ENCODE assay signal across 15 cellular contexts in the genomic region with DNA sequence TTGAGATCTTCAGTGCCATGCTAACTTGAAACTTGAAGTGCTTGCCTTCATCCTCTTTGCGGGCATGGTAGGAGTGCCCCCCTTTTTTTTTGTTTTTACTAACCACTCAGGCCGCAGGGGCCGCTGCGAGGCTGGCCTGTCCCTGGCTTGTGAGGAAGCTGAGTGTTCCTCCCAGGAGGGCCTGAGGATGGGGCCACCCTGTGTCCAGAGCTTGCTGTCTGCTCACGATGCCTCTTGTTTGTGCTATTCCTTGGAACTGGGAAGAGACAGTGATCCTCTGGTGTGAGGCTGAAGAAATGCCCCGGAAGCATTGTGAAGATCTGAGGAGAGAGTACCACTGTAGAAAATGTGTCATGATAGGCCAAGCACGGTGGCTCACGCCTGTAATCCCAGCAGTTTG. TPM values are rescaled to one million over a fixed set of nuclear protein-coding genes. Genes with fewer than 3 reads are reported as not detected.
DNase-seq lines count a peak whose midpoint lies in the region; ATAC-seq and TF ChIP-seq lines count a peak whose summit lies in the region.
"Had no signal": no experiment of that assay in that cellular context is flagged by ENCODE, and none has a peak within 500 bp of the region (broad histone marks: within the 10 kb centered on the region; RNA-seq: fewer than 3 reads in every experiment).

No MANE protein-coding gene starts in this region.

- H3K79me1 ChIP-seq in mesenchymal stem cell (replicated peaks; ENCODE audit: low read length, poor library complexity, severe bottlenecking) = peaks cover 37% of the 10 kb centered on the region

- peak overlapping the region in 6 of 7 donors; percentile 19 to 88 (median 50) for H3K27ac Mint-ChIP-seq in CD4-positive, alpha-beta memory T cell
- H3K27ac Mint-ChIP-seq in activated T-helper 2 cell treated with anti-CD3 and anti-CD28 coated beads, Interferon-gamma antibody, Interleukin-2, Interleukin-4, amounts not matched to agents 10 μg/mL and 5 μg/mL and 100 μg/mL, durations not matched to agents 14 hours and 24 hours and 36 hours = no peak overlapping the region
- no peak overlapping the region for H3K27ac Mint-ChIP-seq in activated CD8-positive, alpha-beta memory T cell treated with anti-CD3 and anti-CD28 coated beads, Interleukin-2, amount 10 ng/mL, durations not matched to agents 7 days and 5 days
- H3K27ac Mint-ChIP-seq: type B pancreatic cell had no signal

- no peak overlapping the region for H2BK120ac ChIP-seq in mesenchymal stem cell (ENCODE audit: low read depth, low read length)

- CTCF ChIA-PET in CD4-positive, alpha-beta memory T cell (lab: Charles Lee; ENCODE audit: partially characterized antibody) = no interaction called here
- CTCF ChIA-PET in activated CD8-positive, alpha-beta memory T cell treated with anti-CD3 and anti-CD28 coated beads, Interleukin-2, amount 10 ng/mL, durations not matched to agents 7 days and 5 days (lab: Charles Lee) = interaction anchor here (1.0 to 1.6 kb wide), 2 partner anchors 10 to 70 kb away, joined by 3 to 5 read pairs; no protein-coding TSS in a partner anchor

- H3K27me3 ChIP-seq in BLaER1 = peaks cover 4% of the 10 kb centered on the region
- H3K27me3 ChIP-seq in CD4-positive, alpha-beta memory T cell (ENCODE audit: insufficient read depth, low read length) = no peaks in the 10 kb centered on the region
- H3K27me3 ChIP-seq in mesenchymal stem cell (ENCODE audit: control insufficient read depth in 1 of 2, insufficient read depth in 1 of 2, low read length in 2 of 2) = peaks cover 5 to 9% of the 10 kb centered on the region in 2 experiments
- H3K27me3 ChIP-seq in uterus = no peaks in the 10 kb centered on the region

- no peak overlapping the region for H3K4ac ChIP-seq in mesenchymal stem cell (ENCODE audit: low read depth in 1 of 2, low read length in 2 of 2)

- H3K4me2 ChIP-seq in BLaER1 = peak overlapping the region; percentile 100
- H3K4me2 ChIP-seq in mesenchymal stem cell (ENCODE audit: low read length, poor library complexity, severe bottlenecking) = no peak overlapping the region

- peaks cover 15 to 57% (median 39%) of the 10 kb centered on the region in 4 donors for H3K4me1 Mint-ChIP-seq in CD4-positive, alpha-beta memory T cell
- peaks cover 17% of the 10 kb centered on the region for H3K4me1 Mint-ChIP-seq in activated T-helper 2 cell treated with anti-CD3 and anti-CD28 coated beads, Interferon-gamma antibody, Interleukin-2, Interleukin-4, amounts not matched to agents 10 μg/mL and 5 μg/mL and 100 μg/mL, durations not matched to agents 14 hours and 24 hours and 36 hours (ENCODE audit: low read depth)
- H3K4me1 Mint-ChIP-seq in activated CD8-positive, alpha-beta memory T cell treated with anti-CD3 and anti-CD28 coated beads, Interleukin-2, amount 10 ng/mL, durations not matched to agents 7 days and 5 days = peaks cover 20% of the 10 kb centered on the region

- peaks cover 47% of the 10 kb centered on the region for H4K20me1 ChIP-seq in BLaER1

- H3K23ac ChIP-seq in mesenchymal stem cell (ENCODE audit: low read length in 2 of 2) = no peak overlapping the region

- no peaks in the 10 kb centered on the region for H3K9me3 Mint-ChIP-seq in CD4-positive, alpha-beta memory T cell
- H3K9me3 Mint-ChIP-seq in activated T-helper 2 cell treated with anti-CD3 and anti-CD28 coated beads, Interferon-gamma antibody, Interleukin-2, Interleukin-4, amounts not matched to agents 10 μg/mL and 5 μg/mL and 100 μg/mL, durations not matched to agents 14 hours and 24 hours and 36 hours = no peaks in the 10 kb centered on the region
- no peaks in the 10 kb centered on the region for H3K9me3 Mint-ChIP-seq in activated CD8-positive, alpha-beta memory T cell treated with anti-CD3 and anti-CD28 coated beads, Interleukin-2, amount 10 ng/mL, durations not matched to agents 7 days and 5 days (ENCODE audit: low read depth)
- H3K9me3 Mint-ChIP-seq: type B pancreatic cell had no signal

- H2AK5ac ChIP-seq in mesenchymal stem cell (ENCODE audit: low read length, severe bottlenecking) = no peak overlapping the region

- WGBS in mesenchymal stem cell = 85% methylated on average over 8 of the region's 8 CpGs

- H3K18ac ChIP-seq in mesenchymal stem cell (ENCODE audit: low read depth in 1 of 2, low read length in 2 of 2) = no peak overlapping the region

- no peak for ATAC-seq in HG03565 (IDR thresholded peaks at IDR 0.05; ENCODE audit: unreplicated experiment)
- no peak for ATAC-seq in activated CD8-positive, alpha-beta memory T cell treated with anti-CD3 and anti-CD28 coated beads, Interleukin-2, amount 10 ng/mL, durations not matched to agents 7 days and 5 days
- ATAC-seq: mucosa of descending colon had no signal

- peak overlapping the region in 7 of 8 donors; percentile 19 to 91 (median 60) for H3K4me3 Mint-ChIP-seq in CD4-positive, alpha-beta memory T cell
- H3K4me3 Mint-ChIP-seq in activated T-helper 2 cell treated with anti-CD3 and anti-CD28 coated beads, Interferon-gamma antibody, Interleukin-2, Interleukin-4, amounts not matched to agents 10 μg/mL and 5 μg/mL and 100 μg/mL, durations not matched to agents 14 hours and 24 hours and 36 hours (ENCODE audit: low read depth) = peak overlapping the region; percentile 39
- no peak overlapping the region for H3K4me3 Mint-ChIP-seq in activated CD8-positive, alpha-beta memory T cell treated with anti-CD3 and anti-CD28 coated beads, Interleukin-2, amount 10 ng/mL, durations not matched to agents 7 days and 5 days

- 0 out of 2 replicates have a peak, but pooled peaks cover 16% of the 10 kb centered on the region for H3K36me3 ChIP-seq in BLaER1
- no peaks in the 10 kb centered on the region for H3K36me3 ChIP-seq in CD4-positive, alpha-beta memory T cell (ENCODE audit: insufficient read depth, low read length)
- peaks cover 4 to 33% of the 10 kb centered on the region in 2 experiments for H3K36me3 ChIP-seq in mesenchymal stem cell (ENCODE audit: control insufficient read depth in 1 of 2, insufficient read depth in 2 of 2, low read depth in 1 of 2, low read length in 2 of 2)
- H3K36me3 ChIP-seq in uterus = no peaks in the 10 kb centered on the region

- no peak for TF ChIP-seq POLR2A in uterus (IDR thresholded peaks at IDR 0.05)

- no peak overlapping the region for H2AFZ ChIP-seq in mesenchymal stem cell (ENCODE audit: low read depth, low read length)

- H3K36me3 Mint-ChIP-seq in CD4-positive, alpha-beta memory T cell = peaks cover 0 to 7% of the 10 kb centered on the region in 2 donors
- peaks cover 7% of the 10 kb centered on the region for H3K36me3 Mint-ChIP-seq in activated T-helper 2 cell treated with anti-CD3 and anti-CD28 coated beads, Interferon-gamma antibody, Interleukin-2, Interleukin-4, amounts not matched to agents 10 μg/mL and 5 μg/mL and 100 μg/mL, durations not matched to agents 14 hours and 24 hours and 36 hours (ENCODE audit: low read depth)
- peaks cover 3% of the 10 kb centered on the region for H3K36me3 Mint-ChIP-seq in activated CD8-positive, alpha-beta memory T cell treated with anti-CD3 and anti-CD28 coated beads, Interleukin-2, amount 10 ng/mL, durations not matched to agents 7 days and 5 days
- H3K36me3 Mint-ChIP-seq: type B pancreatic cell had no signal

- no peak overlapping the region for H2BK5ac ChIP-seq in mesenchymal stem cell (ENCODE audit: low read depth, low read length, poor library complexity, severe bottlenecking)

- no peak overlapping the region for H4K8ac ChIP-seq in mesenchymal stem cell (ENCODE audit: low read length)

- H3K27ac ChIP-seq in BLaER1 = peak overlapping the region; percentile 90
- H3K27ac ChIP-seq in CD4-positive, alpha-beta memory T cell (ENCODE audit: low read depth, low read length) = no peak overlapping the region
- no peak overlapping the region for H3K27ac ChIP-seq in mesenchymal stem cell (ENCODE audit: low read length, poor library complexity, severe bottlenecking)
- no peak overlapping the region for H3K27ac ChIP-seq in uterus

- H3K9ac ChIP-seq in BLaER1 (peak overlapping the region; percentile 93), mesenchymal stem cell (ENCODE audit: low read length) (peak overlapping the region; percentile 98)

- H3K27me3 Mint-ChIP-seq in CD4-positive, alpha-beta memory T cell = no peaks in the 10 kb centered on the region
- H3K27me3 Mint-ChIP-seq in activated T-helper 2 cell treated with anti-CD3 and anti-CD28 coated beads, Interferon-gamma antibody, Interleukin-2, Interleukin-4, amounts not matched to agents 10 μg/mL and 5 μg/mL and 100 μg/mL, durations not matched to agents 14 hours and 24 hours and 36 hours (ENCODE audit: low read depth) = peaks cover 3% of the 10 kb centered on the region
- H3K27me3 Mint-ChIP-seq in activated CD8-positive, alpha-beta memory T cell treated with anti-CD3 and anti-CD28 coated beads, Interleukin-2, amount 10 ng/mL, durations not matched to agents 7 days and 5 days = peaks cover 8% of the 10 kb centered on the region

- H3K4me3 ChIP-seq in BLaER1 = no peak overlapping the region
- no peak overlapping the region for H3K4me3 ChIP-seq in CD4-positive, alpha-beta memory T cell (ENCODE audit: low read length in 2 of 2)
- no peak overlapping the region for H3K4me3 ChIP-seq in mesenchymal stem cell (ENCODE audit: insufficient read depth in 1 of 2, low read depth in 1 of 2, low read length in 2 of 2)
- H3K4me3 ChIP-seq in uterus = no peak overlapping the region
- H3K4me3 ChIP-seq: mucosa of descending colon had no signal

- no peak overlapping the region for H4K91ac ChIP-seq in mesenchymal stem cell (ENCODE audit: low read length)

- H3K4me1 ChIP-seq in BLaER1 (peaks cover 76% of the 10 kb centered on the region), mesenchymal stem cell (ENCODE audit: control insufficient read depth, insufficient read depth, low read depth, low read length) (peaks cover 21% of the 10 kb centered on the region), uterus (no peaks in the 10 kb centered on the region)
- H3K4me1 ChIP-seq in CD4-positive, alpha-beta memory T cell (ENCODE audit: insufficient read depth, low read length) = peaks cover 58% of the 10 kb centered on the region

- POLR2A ChIA-PET in CD4-positive, alpha-beta memory T cell (lab: Charles Lee; ENCODE audit: partially characterized antibody) = interaction anchor here (1.2 to 1.5 kb wide), 2 partner anchors 10 to 95 kb away, joined by 3 read pairs; no protein-coding TSS in a partner anchor

- DNase-seq in CD4-positive, alpha-beta memory T cell = no peak
- no peak for DNase-seq in activated T-helper 2 cell treated with anti-CD3 and anti-CD28 coated beads, Interferon-gamma antibody, Interleukin-2, Interleukin-4, amounts not matched to agents 10 μg/mL and 5 μg/mL and 100 μg/mL, durations not matched to agents 14 hours and 24 hours and 36 hours (ENCODE audit: low spot score)
- DNase-seq in mesenchymal stem cell (no peak), uterus (no peak), hypothalamus (lab: John Stamatoyannopoulos, UW) (no peak)
- DNase-seq in activated CD8-positive, alpha-beta memory T cell treated with anti-CD3 and anti-CD28 coated beads, Interleukin-2, amount 10 ng/mL, durations not matched to agents 7 days and 5 days = no peak
- DNase-seq: activated CD4-positive, alpha-beta T cell treated with anti-CD3 and anti-CD28 coated beads, Interleukin-2, amount 50 U/mL, for 1 hour; activated gamma-delta T cell treated with Interleukin-2 at 50 U/mL for 16 hours; NCI-H1930; NCI-H526; stimulated activated CD4-positive, alpha-beta T cell treated with anti-CD3 and anti-CD28 coated beads, Interleukin-2, amount 100 ng/mL, for 24 hours had no signal

- no peaks in the 10 kb centered on the region for H3K9me3 ChIP-seq in BLaER1
- no peaks in the 10 kb centered on the region for H3K9me3 ChIP-seq in CD4-positive, alpha-beta memory T cell (ENCODE audit: control insufficient read depth in 1 of 2, low read length in 2 of 2)
- no peaks in the 10 kb centered on the region for H3K9me3 ChIP-seq in mesenchymal stem cell (ENCODE audit: control insufficient read depth, low read length)
- H3K9me3 ChIP-seq in uterus = no peaks in the 10 kb centered on the region
- H3K9me3 ChIP-seq: mucosa of descending colon had no signal

- H3K14ac ChIP-seq in mesenchymal stem cell (ENCODE audit: low read length in 2 of 2) = no peak overlapping the region

- no peak overlapping the region for H2BK12ac ChIP-seq in mesenchymal stem cell (ENCODE audit: low read length in 2 of 2)

- intact Hi-C loops in CD4-positive, alpha-beta memory T cell (cut with micrococcal nuclease) = loop anchor here (5.0 kb wide), 1 partner anchor 109 kb away; a partner anchor contains a TSS
- intact Hi-C loops in activated T-helper 2 cell treated with anti-CD3 and anti-CD28 coated beads, Interferon-gamma antibody, Interleukin-2, Interleukin-4, amounts not matched to agents 10 μg/mL and 5 μg/mL and 100 μg/mL, durations not matched to agents 14 hours and 24 hours and 36 hours (cut with micrococcal nuclease) = loop anchor here (10.0 kb wide), 1 partner anchor 62 kb away; a partner anchor contains a TSS
- intact Hi-C loops in uterus (cut with DNase I; ENCODE audit: low total_unique reads) = no loop called here

- H2BK15ac ChIP-seq in mesenchymal stem cell (ENCODE audit: low read depth, poor library complexity, severe bottlenecking) = no peak overlapping the region

- TF ChIP-seq CTCF in uterus (IDR thresholded peaks at IDR 0.05) = no peak

RNA-seq across cellular contexts. Expression of a gene that starts 2.3 kb away (rescaled TPM):
- total RNA-seq in CD4-positive, alpha-beta memory T cell = 10 to 100 TPM; 50.6 to 51.5 TPM
- 10 to 100 TPM; 40.9 to 43.9 TPM for polyA plus RNA-seq in CD4-positive, alpha-beta memory T cell
- total RNA-seq in activated T-helper 2 cell treated with anti-CD3 and anti-CD28 coated beads, Interferon-gamma antibody, Interleukin-2, Interleukin-4, amounts not matched to agents 10 μg/mL and 5 μg/mL and 100 μg/mL, durations not matched to agents 14 hours and 24 hours and 36 hours = 27.4 and 30.0 TPM in 2 replicates
- 16.0 TPM for polyA plus RNA-seq in mesenchymal stem cell (2013, experiment 1 of 2)
- 16.1 TPM for polyA plus RNA-seq in mesenchymal stem cell (2013, experiment 2 of 2)
- total RNA-seq in uterus = 10 to 100 TPM in 2 of 4 donors, 1 to 10 TPM in 2; 2.8 to 25.1 (median 13.3) TPM
- 10 to 100 TPM; 36.7 to 44.5 TPM for total RNA-seq in activated CD8-positive, alpha-beta memory T cell treated with anti-CD3 and anti-CD28 coated beads, Interleukin-2, amount 10 ng/mL, durations not matched to agents 7 days and 5 days

RNA-seq across cellular contexts. Expression of a gene that starts 6.6 kb away (rescaled TPM):
- total RNA-seq in CD4-positive, alpha-beta memory T cell = 1 to 10 TPM; 3.5 to 4.2 TPM
- polyA plus RNA-seq in CD4-positive, alpha-beta memory T cell = under 1 TPM in 1 of 2 donors, not detected in 1; 0.28 TPM
- total RNA-seq in activated T-helper 2 cell treated with anti-CD3 and anti-CD28 coated beads, Interferon-gamma antibody, Interleukin-2, Interleukin-4, amounts not matched to agents 10 μg/mL and 5 μg/mL and 100 μg/mL, durations not matched to agents 14 hours and 24 hours and 36 hours = 3.4 and 3.9 TPM in 2 replicates
- polyA plus RNA-seq in mesenchymal stem cell (2013, experiment 1 of 2) = 3.0 TPM
- polyA plus RNA-seq in mesenchymal stem cell (2013, experiment 2 of 2) = 3.2 TPM
- 10 to 100 TPM in 2 of 4 donors, 1 to 10 TPM in 2; 1.5 to 43.4 (median 16.6) TPM for total RNA-seq in uterus
- total RNA-seq in activated CD8-positive, alpha-beta memory T cell treated with anti-CD3 and anti-CD28 coated beads, Interleukin-2, amount 10 ng/mL, durations not matched to agents 7 days and 5 days = under 1 TPM; 0.50 to 0.70 TPM

RNA-seq across cellular contexts. Expression of a gene that starts 56.8 kb away (rescaled TPM):
- 10 to 100 TPM; 47.6 to 48.2 TPM for total RNA-seq in CD4-positive, alpha-beta memory T cell
- polyA plus RNA-seq in CD4-positive, alpha-beta memory T cell = 1 to 10 TPM; 2.2 to 5.1 TPM
- total RNA-seq in activated T-helper 2 cell treated with anti-CD3 and anti-CD28 coated beads, Interferon-gamma antibody, Interleukin-2, Interleukin-4, amounts not matched to agents 10 μg/mL and 5 μg/mL and 100 μg/mL, durations not matched to agents 14 hours and 24 hours and 36 hours = 63.1 and 66.4 TPM in 2 replicates
- 11.9 TPM for polyA plus RNA-seq in mesenchymal stem cell (2013, experiment 1 of 2)
- polyA plus RNA-seq in mesenchymal stem cell (2013, experiment 2 of 2) = 11.1 TPM
- 10 to 100 TPM; 13.2 to 56.2 (median 33.5) TPM for total RNA-seq in uterus
- 10 to 100 TPM; 70.4 to 71.9 TPM for total RNA-seq in activated CD8-positive, alpha-beta memory T cell treated with anti-CD3 and anti-CD28 coated beads, Interleukin-2, amount 10 ng/mL, durations not matched to agents 7 days and 5 days

Comparison
In these comparisons a context has a peak if more than half of its experiments do, and no peak if none do; other contexts are left out.
1. H3K27ac Mint-ChIP-seq: peak in CD4-positive, alpha-beta memory T cell (6 of 7); none in activated T-helper 2 cell treated with anti-CD3 and anti-CD28 coated beads, Interferon-gamma antibody, Interleukin-2, Interleukin-4, amounts not matched to agents 10 μg/mL and 5 μg/mL and 100 μg/mL, durations not matched to agents 14 hours and 24 hours and 36 hours (single experiment) and activated CD8-positive, alpha-beta memory T cell treated with anti-CD3 and anti-CD28 coated beads, Interleukin-2, amount 10 ng/mL, durations not matched to agents 7 days and 5 days (single experiment).